Comparison of ENCODE assay signal across 1 cellular context in genomic region chr10:79170226-79170752, GRCh38.
TF ChIP-seq lines count a peak whose summit lies in the region.

No MANE protein-coding gene starts in this region.

TF ChIP-seq in H1, 55 proteins besides CTCF, POLR2A, EP300 and RAD21:
- TF ChIP-seq RFX5 (IDR thresholded peaks at IDR 0.05; ENCODE audit: borderline replicate concordance, low read depth, low read length) (no peak), YY1 (IDR thresholded peaks at IDR 0.05; ENCODE audit: low read depth, low read length) (no peak), TAF1 (IDR thresholded peaks at IDR 0.05; ENCODE audit: low read depth, low read length) (no peak)
